16 cellular contexts compared by ENCODE assay signal in the genomic region with DNA sequence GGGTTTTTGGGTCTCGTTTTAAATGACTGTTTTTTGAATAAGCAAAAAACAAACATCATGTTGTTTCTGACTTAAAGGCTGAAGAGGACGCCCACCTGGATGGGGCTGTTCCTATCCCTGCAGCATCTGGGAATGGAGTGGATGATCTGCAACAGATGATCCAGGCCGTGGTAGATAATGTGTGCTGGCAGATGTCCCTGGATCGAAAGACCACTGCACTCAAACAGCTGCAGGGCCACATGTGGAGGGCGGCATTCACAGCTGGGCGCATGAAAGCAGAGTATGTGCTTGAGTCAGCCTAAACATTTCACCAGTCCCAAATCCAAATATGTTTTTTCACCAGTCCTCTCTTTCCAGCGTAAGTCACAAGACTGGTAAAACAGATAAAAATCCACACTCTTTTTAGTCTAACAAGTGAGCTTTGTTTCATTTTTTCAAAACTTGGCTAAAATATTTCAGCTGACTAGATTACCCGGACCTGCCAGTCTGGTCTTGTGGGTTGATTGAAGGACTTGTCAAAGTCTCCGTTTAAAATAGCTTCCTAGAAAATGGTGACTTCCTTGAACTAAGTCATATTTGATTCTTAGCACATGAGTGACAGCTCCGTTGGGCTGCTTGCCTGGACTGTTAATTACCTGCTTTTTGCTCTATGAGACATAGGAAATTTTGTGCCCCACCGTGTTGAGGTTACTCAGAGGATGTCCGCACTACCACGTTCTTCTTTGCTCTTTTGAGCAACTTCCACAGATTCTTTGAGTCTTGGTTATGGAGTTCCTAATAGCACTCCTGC.
"Had no signal": no experiment of that assay in that cellular context is flagged by ENCODE, and none has a peak within 500 bp of the region (broad histone marks: within the 10 kb centered on the region; RNA-seq: fewer than 3 reads in every experiment).

No MANE protein-coding gene starts in this region.

- H3K9me3 Mint-ChIP-seq: immature natural killer cell, naive B cell had no signal

- H3K27me3 ChIP-seq: adrenal gland, transverse colon had no signal

- ATAC-seq: lower lobe of right lung had no signal

- H3K27me3 Mint-ChIP-seq: naive B cell had no signal

- H3K9me3 ChIP-seq: adrenal gland, lower lobe of right lung, transverse colon had no signal

- H3K4me3 ChIP-seq: adrenal gland, lower lobe of right lung, skin epidermis, transverse colon had no signal

- H3K4me3 Mint-ChIP-seq: immature natural killer cell had no signal

- DNase-seq: activated CD4-positive, alpha-beta T cell treated with anti-CD3 and anti-CD28 coated beads for 48 hours; activated naive CD4-positive, alpha-beta T cell; activated T-cell treated with anti-CD3 and anti-CD28 coated beads, Interleukin-2, amount 50 U/mL, for 48 hours; adrenal gland; central memory CD4-positive, alpha-beta T cell; cortex of kidney; effector CD8-positive, alpha-beta T cell; immature natural killer cell; lower lobe of right lung; naive B cell; retina; T1000; transverse colon; WERI-Rb-1 had no signal

- H2AFZ ChIP-seq: parathyroid adenoma had no signal

- H3K79me2 ChIP-seq: parathyroid adenoma had no signal

- H3K9ac ChIP-seq: parathyroid adenoma had no signal

- H3K4me1 ChIP-seq: adrenal gland, lower lobe of right lung, transverse colon had no signal

- H3K27ac ChIP-seq: adrenal gland, lower lobe of right lung, parathyroid adenoma, transverse colon, WERI-Rb-1 had no signal
